In genomic region chr1:153515504-153516394, GRCh38 we compare ENCODE assay signal across 15 cellular contexts. TPM values are rescaled to one million over a fixed set of nuclear protein-coding genes. Genes with fewer than 3 reads are reported as not detected.
DNase-seq lines count a peak whose midpoint lies in the region; ATAC-seq and TF ChIP-seq lines count a peak whose summit lies in the region.
"Had no signal": no experiment of that assay in that cellular context is flagged by ENCODE, and none has a peak within 500 bp of the region (broad histone marks: within the 10 kb centered on the region; RNA-seq: fewer than 3 reads in every experiment).

No MANE protein-coding gene starts in this region.

- H4K8ac ChIP-seq in mesendoderm (ENCODE audit: low read depth, low read length): no peak overlapping the region

- POLR2A ChIA-PET in PC-9 (lab: Charles Lee; ENCODE audit: unreplicated experiment): interaction anchor here (0.6 to 1.5 kb wide), 11 partner anchors 16 to 598 kb away, joined by 3 to 18 read pairs (median 6); partner anchors contain the start of genes CHTOP, S100A13 and S100A6

- H3K27ac ChIP-seq in heart left ventricle (peak overlapping the region in 1 of 12 donors; percentile 37), left ventricle myocardium inferior (replicated peaks) (no peak overlapping the region), PC-9 (peak overlapping the region; percentile 85), aorta (ENCODE audit: low read depth in 1 of 2, low read length in 2 of 2) (no peak overlapping the region), mesendoderm (ENCODE audit: low read depth, low read length) (no peak overlapping the region)
- H3K27ac ChIP-seq: adrenal gland had no signal

- no peak overlapping the region for H4K5ac ChIP-seq in mesendoderm (ENCODE audit: low read length)

- BruUV-seq in PC-9 (replicated peaks; lab: Mats Ljungman, UMichigan): TSS peak; percentile 95

- no peaks in the 10 kb centered on the region for H3K36me3 Mint-ChIP-seq in activated T-helper 1 cell treated with anti-CD3 and anti-CD28 coated beads, Interleukin-12 subunit alpha, Interleukin-12 subunit beta, Interleukin-2, Interleukin-4 antibody, amounts not matched to agents 30 ng/mL and 10 ng/mL and 1 ng/mL, durations not matched to agents 14 hours and 24 hours and 36 hours (ENCODE audit: low read depth)

- H3K9me3 ChIP-seq in heart left ventricle (no peaks in the 10 kb centered on the region), left ventricle myocardium inferior (replicated peaks) (no peaks in the 10 kb centered on the region), PC-9 (ENCODE audit: insufficient read depth, low read depth) (no peaks in the 10 kb centered on the region), aorta (ENCODE audit: control insufficient read depth, low read length) (no peaks in the 10 kb centered on the region), HAP-1 (no peaks in the 10 kb centered on the region)
- H3K9me3 ChIP-seq: adrenal gland had no signal

- no peak overlapping the region for H3K27ac Mint-ChIP-seq in activated T-helper 1 cell treated with anti-CD3 and anti-CD28 coated beads, Interleukin-12 subunit alpha, Interleukin-12 subunit beta, Interleukin-2, Interleukin-4 antibody, amounts not matched to agents 30 ng/mL and 10 ng/mL and 1 ng/mL, durations not matched to agents 14 hours and 24 hours and 36 hours
- H3K27ac Mint-ChIP-seq: stimulated activated naive CD8-positive, alpha-beta T cell treated with anti-CD3 and anti-CD28 coated beads, Interleukin-15, amount 100 ng/mL, for 72 hours had no signal

- ATAC-seq in heart left ventricle (peak in 3 of 4 donors; percentile 48 to 67 (median 60)), aorta (ENCODE audit: low FRiP score) (peak; percentile 51)
- ATAC-seq: stimulated activated naive CD8-positive, alpha-beta T cell treated with anti-CD3 and anti-CD28 coated beads, Interleukin-15, amount 100 ng/mL, for 72 hours had no signal

- no peak overlapping the region for H2AK5ac ChIP-seq in mesendoderm (ENCODE audit: low read length)

- H3K4me1 Mint-ChIP-seq in activated T-helper 1 cell treated with anti-CD3 and anti-CD28 coated beads, Interleukin-12 subunit alpha, Interleukin-12 subunit beta, Interleukin-2, Interleukin-4 antibody, amounts not matched to agents 30 ng/mL and 10 ng/mL and 1 ng/mL, durations not matched to agents 14 hours and 24 hours and 36 hours (ENCODE audit: low read depth): peaks cover 24% of the 10 kb centered on the region

- H2BK15ac ChIP-seq in mesendoderm (replicated peaks; ENCODE audit: low read depth): no peak overlapping the region

- no peak overlapping the region for H3K4me3 ChIP-seq in heart left ventricle
- no peak overlapping the region for H3K4me3 ChIP-seq in left ventricle myocardium inferior
- H3K4me3 ChIP-seq in PC-9: peak overlapping the region; percentile 42; the same call in 1 of the 2 replicates
- H3K4me3 ChIP-seq in aorta (ENCODE audit: low read length in 2 of 2): no peak overlapping the region
- H3K4me3 ChIP-seq in mesendoderm (ENCODE audit: low read length): no peak overlapping the region
- H3K4me3 ChIP-seq in HAP-1: no peak overlapping the region
- H3K4me3 ChIP-seq: adrenal gland had no signal

- H3K23ac ChIP-seq in mesendoderm (ENCODE audit: low read length): no peak overlapping the region

- H3K79me2 ChIP-seq in PC-9 (ENCODE audit: low read depth) (no peaks in the 10 kb centered on the region), mesendoderm (ENCODE audit: control insufficient read depth, insufficient read depth, low read length) (no peaks in the 10 kb centered on the region)

- H3K27me3 Mint-ChIP-seq in activated T-helper 1 cell treated with anti-CD3 and anti-CD28 coated beads, Interleukin-12 subunit alpha, Interleukin-12 subunit beta, Interleukin-2, Interleukin-4 antibody, amounts not matched to agents 30 ng/mL and 10 ng/mL and 1 ng/mL, durations not matched to agents 14 hours and 24 hours and 36 hours (ENCODE audit: insufficient read depth): peaks cover 6% of the 10 kb centered on the region
- H3K27me3 Mint-ChIP-seq: stimulated activated naive CD8-positive, alpha-beta T cell treated with anti-CD3 and anti-CD28 coated beads, Interleukin-15, amount 100 ng/mL, for 72 hours had no signal

- H3K9ac ChIP-seq in mesendoderm (ENCODE audit: low read length): no peak overlapping the region

- H3K9me3 Mint-ChIP-seq in activated T-helper 1 cell treated with anti-CD3 and anti-CD28 coated beads, Interleukin-12 subunit alpha, Interleukin-12 subunit beta, Interleukin-2, Interleukin-4 antibody, amounts not matched to agents 30 ng/mL and 10 ng/mL and 1 ng/mL, durations not matched to agents 14 hours and 24 hours and 36 hours: no peaks in the 10 kb centered on the region
- H3K9me3 Mint-ChIP-seq: stimulated activated naive CD8-positive, alpha-beta T cell treated with anti-CD3 and anti-CD28 coated beads, Interleukin-15, amount 100 ng/mL, for 72 hours had no signal

- no peak for TF ChIP-seq CTCF in heart left ventricle (IDR thresholded peaks at IDR 0.05)
- no peak for TF ChIP-seq CTCF in left ventricle myocardium inferior (IDR thresholded peaks at IDR 0.05; ENCODE audit: borderline replicate concordance)
- no peak for TF ChIP-seq CTCF in PC-9 (conservative IDR thresholded peaks at IDR 0.05)

- CTCF ChIA-PET in PC-9 (lab: Charles Lee): interaction anchor here (0.6 to 2.6 kb wide), 5 partner anchors 18 to 233 kb away, joined by 3 to 20 read pairs (median 7); partner anchors contain the start of gene S100A13

- H3K56ac ChIP-seq in mesendoderm (ENCODE audit: low read length): no peak overlapping the region

- TF ChIP-seq POLR2A in heart left ventricle (IDR thresholded peaks at IDR 0.05): no peak

- intact Hi-C loops in heart left ventricle (cut with DNase I): loop anchor here in 4 of 10 donors (2.0 to 10.0 kb wide), 4 partner anchors 51 to 479 kb away; partner anchors contain the start of genes ILF2 (in 1 of the 4), NPR1 (in 1 of the 4), RAB13 (in 1 of the 4) and RPS27 (in 1 of the 4)
- intact Hi-C loops in left ventricle myocardium inferior (cut with micrococcal nuclease): loop anchor here (10.0 kb wide), 1 partner anchor 49 kb away; the partner anchor contains the start of gene S100A2
- intact Hi-C loops in PC-9 (cut with micrococcal nuclease; ENCODE audit: unreplicated experiment): loop anchor here (1.0 to 10.0 kb wide), 4 partner anchors 18 to 269 kb away; no protein-coding TSS in a partner anchor
- intact Hi-C loops in aorta (cut with DNase I): loop anchor here in 1 of 2 donors (10.0 kb wide), 1 partner anchor 259 kb away; the partner anchor contains the start of gene SLC27A3
- intact Hi-C loops in activated T-helper 1 cell treated with anti-CD3 and anti-CD28 coated beads, Interleukin-12 subunit alpha, Interleukin-12 subunit beta, Interleukin-2, Interleukin-4 antibody, amounts not matched to agents 30 ng/mL and 10 ng/mL and 1 ng/mL, durations not matched to agents 14 hours and 24 hours and 36 hours (cut with micrococcal nuclease): no loop called here

- H3K4ac ChIP-seq in mesendoderm (ENCODE audit: low read depth, low read length): no peak overlapping the region

- H2AFZ ChIP-seq in PC-9: no peak overlapping the region

- WGBS in heart left ventricle, 4 donors: 57 to 67% (median 61%) methylated on average over 5 to 8 of the region's 8 CpGs
- 64% methylated on average over 8 of the region's 8 CpGs for WGBS in aorta, 2 donors
- WGBS in mesendoderm (ENCODE audit: extremely low coverage, insufficient coverage, low lambda C conversion rate): no CpG with 5 or more reads among the region's 8 CpGs

- no peaks in the 10 kb centered on the region for H3K79me1 ChIP-seq in mesendoderm (ENCODE audit: low read length)

- no peak overlapping the region for H3K18ac ChIP-seq in mesendoderm (ENCODE audit: low read length)

- peaks cover 48% of the 10 kb centered on the region for H3F3A ChIP-seq in PC-9 (ENCODE audit: insufficient read depth, low read depth)

- peak overlapping the region; percentile 78 for H3K4me2 ChIP-seq in PC-9
- no peak overlapping the region for H3K4me2 ChIP-seq in mesendoderm (ENCODE audit: low read length)

- no peak overlapping the region for H3K4me3 Mint-ChIP-seq in activated T-helper 1 cell treated with anti-CD3 and anti-CD28 coated beads, Interleukin-12 subunit alpha, Interleukin-12 subunit beta, Interleukin-2, Interleukin-4 antibody, amounts not matched to agents 30 ng/mL and 10 ng/mL and 1 ng/mL, durations not matched to agents 14 hours and 24 hours and 36 hours
- H3K4me3 Mint-ChIP-seq: stimulated activated naive CD8-positive, alpha-beta T cell treated with anti-CD3 and anti-CD28 coated beads, Interleukin-15, amount 100 ng/mL, for 72 hours had no signal

- H3K36me3 ChIP-seq in heart left ventricle: no peaks in the 10 kb centered on the region
- no peaks in the 10 kb centered on the region for H3K36me3 ChIP-seq in left ventricle myocardium inferior
- no peaks in the 10 kb centered on the region for H3K36me3 ChIP-seq in PC-9 (ENCODE audit: low read depth)
- no peaks in the 10 kb centered on the region for H3K36me3 ChIP-seq in aorta (ENCODE audit: control insufficient read depth in 1 of 2, insufficient read depth in 2 of 2, low read length in 1 of 2)
- no peaks in the 10 kb centered on the region for H3K36me3 ChIP-seq in mesendoderm (ENCODE audit: control insufficient read depth, insufficient read depth, low read length)
- no peaks in the 10 kb centered on the region for H3K36me3 ChIP-seq in HAP-1 (replicated peaks)
- H3K36me3 ChIP-seq: adrenal gland had no signal

- no peaks in the 10 kb centered on the region for H4K20me1 ChIP-seq in PC-9 (ENCODE audit: insufficient read depth)

- H2BK5ac ChIP-seq in mesendoderm (ENCODE audit: low read length): no peak overlapping the region

- H3K27me3 ChIP-seq in heart left ventricle: no peaks in the 10 kb centered on the region
- H3K27me3 ChIP-seq in left ventricle myocardium inferior (ENCODE audit: low read depth): no peaks in the 10 kb centered on the region
- H3K27me3 ChIP-seq in PC-9 (ENCODE audit: insufficient read depth, low read depth): no peaks in the 10 kb centered on the region
- no peaks in the 10 kb centered on the region for H3K27me3 ChIP-seq in aorta (ENCODE audit: control insufficient read depth in 1 of 2, insufficient read depth in 2 of 2, low read length in 1 of 2)
- no peaks in the 10 kb centered on the region for H3K27me3 ChIP-seq in mesendoderm (ENCODE audit: insufficient read depth, low read length, poor library complexity)
- no peaks in the 10 kb centered on the region for H3K27me3 ChIP-seq in HAP-1 (ENCODE audit: low read depth)
- H3K27me3 ChIP-seq: adrenal gland had no signal

- H3K4me1 ChIP-seq in heart left ventricle (peaks cover 0 to 27% (median 5%) of the 10 kb centered on the region in 12 donors), left ventricle myocardium inferior (peaks cover 18% of the 10 kb centered on the region), PC-9 (replicated peaks; ENCODE audit: insufficient read depth) (peaks cover 57% of the 10 kb centered on the region), aorta (ENCODE audit: control insufficient read depth in 1 of 2, insufficient read depth in 2 of 2, low read length in 2 of 2) (no peaks in the 10 kb centered on the region), mesendoderm (ENCODE audit: control insufficient read depth, low read depth, low read length) (peaks cover 2% of the 10 kb centered on the region), HAP-1 (no peaks in the 10 kb centered on the region; the same call in 1 of the 2 replicates)
- H3K4me1 ChIP-seq: adrenal gland had no signal

- no peaks in the 10 kb centered on the region for H3K9me2 ChIP-seq in PC-9 (ENCODE audit: insufficient read depth)

- in situ Hi-C loops in HAP-1 (cut with MboI; ENCODE audit: low sequenced_read_pairs): loop anchor here (10.0 kb wide), 1 partner anchor 49 kb away; the partner anchor contains the start of gene S100A2

- H2BK120ac ChIP-seq in mesendoderm (ENCODE audit: low read depth, low read length): no peak overlapping the region

- DNase-seq in heart left ventricle (peak in 1 of 5 donors; percentile 62), left ventricle myocardium inferior (no peak), PC-9 (peak; percentile 87 to 93), iPS-NIHi11 (ENCODE audit: low spot score) (peak; percentile 30), aorta (no peak), mesendoderm (no peak), HAP-1 (ENCODE audit: low spot score in 2 of 2) (no peak)
- DNase-seq in activated T-helper 1 cell treated with anti-CD3 and anti-CD28 coated beads, Interleukin-12 subunit alpha, Interleukin-12 subunit beta, Interleukin-2, Interleukin-4 antibody, amounts not matched to agents 30 ng/mL and 10 ng/mL and 1 ng/mL, durations not matched to agents 14 hours and 24 hours and 36 hours (ENCODE audit: low spot score): no peak
- DNase-seq: DND-41; glutamatergic neuron; IMR-90; stimulated activated naive CD8-positive, alpha-beta T cell treated with anti-CD3 and anti-CD28 coated beads, Interleukin-15, amount 100 ng/mL, for 72 hours had no signal

RNA-seq across cellular contexts. Expression of gene S100A6, which starts 20.0 kb away (rescaled TPM):
- 100 to 1,000 TPM; 157 to 415 (median 301) TPM for total RNA-seq in heart left ventricle
- polyA plus RNA-seq in heart left ventricle: 1,000 to 10,000 TPM in 1 of 2 donors, 100 to 1,000 TPM in 1; 371 to 1,213 TPM
- total RNA-seq in left ventricle myocardium inferior: 336 TPM
- 873 and 994 TPM in 2 replicates for total RNA-seq in PC-9 (2021)
- total RNA-seq in aorta: 1,000 to 10,000 TPM in 1 of 2 donors, 100 to 1,000 TPM in 1; 934 to 1,126 TPM
- 1,000 to 10,000 TPM; 3,932 to 5,181 TPM for polyA plus RNA-seq in aorta
- total RNA-seq in activated T-helper 1 cell treated with anti-CD3 and anti-CD28 coated beads, Interleukin-12 subunit alpha, Interleukin-12 subunit beta, Interleukin-2, Interleukin-4 antibody, amounts not matched to agents 30 ng/mL and 10 ng/mL and 1 ng/mL, durations not matched to agents 14 hours and 24 hours and 36 hours: 154 and 159 TPM in 2 replicates
- 11.6 TPM for polyA plus RNA-seq in mesendoderm (2013, experiment 1 of 2)
- 10.1 TPM for polyA plus RNA-seq in mesendoderm (2013, experiment 2 of 2)

RNA-seq across cellular contexts. Expression of gene S100A5, which starts 25.0 kb away (rescaled TPM):
- not detected for total RNA-seq in heart left ventricle
- not detected for polyA plus RNA-seq in heart left ventricle
- total RNA-seq in left ventricle myocardium inferior: not detected
- total RNA-seq in PC-9 (2021): 7.2 and 11.1 TPM in 2 replicates
- not detected for total RNA-seq in aorta
- polyA plus RNA-seq in aorta: not detected
- 1.3 and 1.6 TPM in 2 replicates for total RNA-seq in activated T-helper 1 cell treated with anti-CD3 and anti-CD28 coated beads, Interleukin-12 subunit alpha, Interleukin-12 subunit beta, Interleukin-2, Interleukin-4 antibody, amounts not matched to agents 30 ng/mL and 10 ng/mL and 1 ng/mL, durations not matched to agents 14 hours and 24 hours and 36 hours
- not detected for polyA plus RNA-seq in mesendoderm (2013, experiment 1 of 2)
- not detected for polyA plus RNA-seq in mesendoderm (2013, experiment 2 of 2)
- total RNA-seq: adrenal gland, IMR-90, pulmonary artery endothelial cell had no signal
- polyA plus RNA-seq: adrenal gland had no signal

RNA-seq across cellular contexts. Expression of gene S100A4, which starts 29.9 kb away (rescaled TPM):
- 100 to 1,000 TPM in 4 of 9 donors, 10 to 100 TPM in 5; 56.9 to 214 (median 96.1) TPM for total RNA-seq in heart left ventricle
- 100 to 1,000 TPM; 214 to 398 TPM for polyA plus RNA-seq in heart left ventricle
- 137 TPM for total RNA-seq in left ventricle myocardium inferior
- total RNA-seq in PC-9 (2021): 303 and 346 TPM in 2 replicates
- 100 to 1,000 TPM; 406 to 967 TPM for total RNA-seq in aorta
- polyA plus RNA-seq in aorta: 1,000 to 10,000 TPM; 3,369 to 4,033 TPM
- total RNA-seq in activated T-helper 1 cell treated with anti-CD3 and anti-CD28 coated beads, Interleukin-12 subunit alpha, Interleukin-12 subunit beta, Interleukin-2, Interleukin-4 antibody, amounts not matched to agents 30 ng/mL and 10 ng/mL and 1 ng/mL, durations not matched to agents 14 hours and 24 hours and 36 hours: 165 and 167 TPM in 2 replicates
- polyA plus RNA-seq in mesendoderm (2013, experiment 1 of 2): 19.8 TPM
- polyA plus RNA-seq in mesendoderm (2013, experiment 2 of 2): 20.5 TPM

RNA-seq across cellular contexts. Expression of gene S100A3, which starts 33.3 kb away (rescaled TPM):
- total RNA-seq in heart left ventricle: 1 to 10 TPM in 4 of 9 donors, under 1 TPM in 3, not detected in 2; 0.57 to 5.9 (median 1.1) TPM
- polyA plus RNA-seq in heart left ventricle: 1 to 10 TPM; 1.6 to 5.2 TPM
- 0.36 TPM for total RNA-seq in left ventricle myocardium inferior
- total RNA-seq in PC-9 (2021): 1.5 and 2.4 TPM in 2 replicates
- 1 to 10 TPM; 2.3 to 3.8 TPM for total RNA-seq in aorta
- 10 to 100 TPM in 1 of 2 donors, 1 to 10 TPM in 1; 3.0 to 11.7 TPM for polyA plus RNA-seq in aorta
- total RNA-seq in activated T-helper 1 cell treated with anti-CD3 and anti-CD28 coated beads, Interleukin-12 subunit alpha, Interleukin-12 subunit beta, Interleukin-2, Interleukin-4 antibody, amounts not matched to agents 30 ng/mL and 10 ng/mL and 1 ng/mL, durations not matched to agents 14 hours and 24 hours and 36 hours: not detected in 2 replicates
- 0.48 TPM for polyA plus RNA-seq in mesendoderm (2013, experiment 1 of 2)
- polyA plus RNA-seq in mesendoderm (2013, experiment 2 of 2): 0.55 TPM
- total RNA-seq: T-helper 1 cell treated with Interleukin-12 subunit alpha and Interleukin-12 subunit beta and Interleukin-4 antibody, amounts not matched to agents 30 ng/mL and 1 ng/mL, for 36 hours had no signal

RNA-seq across cellular contexts. Expression of gene S100A2, which starts 49.9 kb away (rescaled TPM):
- total RNA-seq in heart left ventricle (1 to 10 TPM in 8 of 9 donors, not detected in 1; 1.3 to 4.0 (median 2.4) TPM), left ventricle myocardium inferior (2.7 TPM), PC-9 (2021) (145 and 147 TPM in 2 replicates), aorta (1 to 10 TPM; 1.8 TPM)
- polyA plus RNA-seq in heart left ventricle (1 to 10 TPM; 2.8 to 5.1 TPM), aorta (1 to 10 TPM; 2.1 to 6.4 TPM)
- 0.21 and 1.1 TPM in 2 replicates for total RNA-seq in activated T-helper 1 cell treated with anti-CD3 and anti-CD28 coated beads, Interleukin-12 subunit alpha, Interleukin-12 subunit beta, Interleukin-2, Interleukin-4 antibody, amounts not matched to agents 30 ng/mL and 10 ng/mL and 1 ng/mL, durations not matched to agents 14 hours and 24 hours and 36 hours
- polyA plus RNA-seq in mesendoderm (2013, experiment 1 of 2): 1.9 TPM
- polyA plus RNA-seq in mesendoderm (2013, experiment 2 of 2): 2.1 TPM

Comparison
In these comparisons a context has a peak if more than half of its experiments do, and no peak if none do; other contexts are left out.
1. DNase-seq: peak in PC-9 (2 of 2) and iPS-NIHi11 (single experiment); none in left ventricle myocardium inferior (single experiment), aorta (0 of 2), activated T-helper 1 cell treated with anti-CD3 and anti-CD28 coated beads, Interleukin-12 subunit alpha, Interleukin-12 subunit beta, Interleukin-2, Interleukin-4 antibody, amounts not matched to agents 30 ng/mL and 10 ng/mL and 1 ng/mL, durations not matched to agents 14 hours and 24 hours and 36 hours (single experiment), mesendoderm (single experiment) and HAP-1 (0 of 2).